Comparison of ENCODE assay signal across 26 cellular contexts in the genomic region with DNA sequence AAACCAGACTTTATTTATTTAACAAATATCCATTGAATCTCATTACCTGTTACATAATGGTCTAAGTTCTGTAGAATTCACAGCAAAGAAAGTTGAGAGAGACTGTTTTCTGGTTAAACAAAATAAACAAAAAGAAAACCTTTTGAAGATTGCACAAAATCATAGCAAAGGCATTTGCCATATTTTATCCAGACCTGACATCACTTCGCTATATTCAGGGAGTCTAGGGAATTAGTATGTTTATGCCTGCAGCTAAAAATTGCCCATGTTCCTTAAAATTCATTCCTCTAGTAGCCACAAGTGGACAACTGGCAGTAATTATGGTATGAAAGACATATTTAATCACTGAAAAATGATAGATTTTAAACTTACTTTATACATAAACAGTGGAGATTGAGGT.
"Had no signal": no experiment of that assay in that cellular context is flagged by ENCODE, and none has a peak within 500 bp of the region (broad histone marks: within the 10 kb centered on the region; RNA-seq: fewer than 3 reads in every experiment).

No MANE protein-coding gene starts in this region.

- H3K4me3 ChIP-seq: K562, MG63, SJSA1, SK-N-MC had no signal

- H3K36me3 ChIP-seq: MG63, SJSA1 had no signal

- FAIRE-seq: HTR-8/SVneo, K562 had no signal

- ATAC-seq: K562 had no signal

- H3K27ac ChIP-seq: HL-60, KMS-11, SJSA1, SK-N-MC had no signal

- H3K9me3 ChIP-seq: MG63, SJSA1 had no signal

- H3K27me3 ChIP-seq: MG63, SJSA1 had no signal

- H3K4me1 ChIP-seq: SJSA1 had no signal

- DNase-seq: Kasumi-1, MG63, NCI-H1092, NCI-H1105 treated with DMSO at 0.1 percent for 48 hours, NCI-H1417 treated with DMSO at 0.1 percent for 48 hours, NCI-H146, NCI-H1694 treated with DMSO at 0.1 percent for 48 hours, NCI-H1930, NCI-H2081, NCI-H2107, NCI-H2171, NCI-H226, NCI-H446, NCI-H510A, NCI-H524 treated with DMSO at 0.1 percent for 48 hours, NCI-H69, NCI-H774, Right ventricle myocardium superior, RPMI8226, SIG-M5 had no signal
